Comparison of ENCODE assay signal across 28 cellular contexts in genomic region chr2:163652741-163653140, GRCh38.
"Had no signal": no experiment of that assay in that cellular context is flagged by ENCODE, and none has a peak within 500 bp of the region (broad histone marks: within the 10 kb centered on the region; RNA-seq: fewer than 3 reads in every experiment).

No MANE protein-coding gene starts in this region.

- H3K4me1 Mint-ChIP-seq: activated CD4-positive, alpha-beta T cell treated with anti-CD3 and anti-CD28 coated beads for 36 hours; activated CD8-positive, alpha-beta memory T cell treated with anti-CD3 and anti-CD28 coated beads, Interleukin-2, amount 10 ng/mL, durations not matched to agents 7 days and 5 days; naive thymus-derived CD4-positive, alpha-beta T cell had no signal

- H3K4me1 ChIP-seq: pancreas, prostate gland, uterus had no signal

- H3K79me2 ChIP-seq: hepatocyte had no signal

- ATAC-seq: activated CD4-positive, alpha-beta T cell treated with anti-CD3 and anti-CD28 coated beads for 36 hours; activated CD8-positive, alpha-beta memory T cell treated with anti-CD3 and anti-CD28 coated beads, Interleukin-2, amount 10 ng/mL, durations not matched to agents 7 days and 5 days; activated CD8-positive, alpha-beta T cell treated with anti-CD3 and anti-CD28 coated beads, Interleukin-2, amount 10 ng/mL, durations not matched to agents 7 days and 5 days; activated naive CD4-positive, alpha-beta T cell treated with anti-CD3 and anti-CD28 coated beads, Interleukin-2, amount 50 U/mL, for 72 hours; activated T-cell treated with anti-CD3 and anti-CD28 coated beads, Interleukin-2, amount 50 U/mL, for 72 hours; gastroesophageal sphincter; naive thymus-derived CD4-positive, alpha-beta T cell; pancreas; sciatic nerve had no signal

- H3K9me3 Mint-ChIP-seq: stimulated activated naive CD8-positive, alpha-beta T cell treated with anti-CD3 and anti-CD28 coated beads, Interleukin-15, Interleukin-2, amounts not matched to agents 100 ng/mL and 50 ng/mL, for 24 hours; T-helper 2 cell treated with Interferon-gamma antibody and Interleukin-4, amounts not matched to agents 5 μg/mL and 100 μg/mL, for 36 hours; type B pancreatic cell had no signal

- H3K4me3 ChIP-seq: gastroesophageal sphincter, hepatocyte, left ventricle myocardium inferior, pancreas, prostate gland, skin epidermis, uterus had no signal

- H3K4me3 Mint-ChIP-seq: activated CD4-positive, alpha-beta T cell treated with anti-CD3 and anti-CD28 coated beads for 36 hours; activated CD8-positive, alpha-beta memory T cell treated with anti-CD3 and anti-CD28 coated beads, Interleukin-2, amount 10 ng/mL, durations not matched to agents 7 days and 5 days; activated CD8-positive, alpha-beta T cell treated with anti-CD3 and anti-CD28 coated beads, Interleukin-2, amount 10 ng/mL, durations not matched to agents 7 days and 5 days; activated T-cell treated with anti-CD3 and anti-CD28 coated beads, Interleukin-2, amount 50 U/mL, for 72 hours; naive thymus-derived CD4-positive, alpha-beta T cell; stimulated activated naive CD8-positive, alpha-beta T cell treated with anti-CD3 and anti-CD28 coated beads, Interleukin-15, Interleukin-2, amounts not matched to agents 100 ng/mL and 50 ng/mL, for 24 hours; T-helper 2 cell treated with Interferon-gamma antibody and Interleukin-4, amounts not matched to agents 5 μg/mL and 100 μg/mL, for 36 hours; type B pancreatic cell had no signal

- H3K27ac ChIP-seq: gastroesophageal sphincter, hepatocyte, left ventricle myocardium inferior, pancreas, prostate gland, skin epidermis, uterus had no signal

- H3K36me3 ChIP-seq: gastroesophageal sphincter, left ventricle myocardium inferior, pancreas, prostate gland, uterus had no signal

- FAIRE-seq: colon, pancreas had no signal

- H3K27ac Mint-ChIP-seq: activated CD4-positive, alpha-beta T cell treated with anti-CD3 and anti-CD28 coated beads for 36 hours; activated CD8-positive, alpha-beta memory T cell treated with anti-CD3 and anti-CD28 coated beads, Interleukin-2, amount 10 ng/mL, durations not matched to agents 7 days and 5 days; activated CD8-positive, alpha-beta T cell treated with anti-CD3 and anti-CD28 coated beads, Interleukin-2, amount 10 ng/mL, durations not matched to agents 7 days and 5 days; activated naive CD4-positive, alpha-beta T cell treated with anti-CD3 and anti-CD28 coated beads, Interleukin-2, amount 50 U/mL, for 72 hours; activated T-cell treated with anti-CD3 and anti-CD28 coated beads, Interleukin-2, amount 50 U/mL, for 72 hours; naive thymus-derived CD4-positive, alpha-beta T cell; stimulated activated naive CD8-positive, alpha-beta T cell treated with anti-CD3 and anti-CD28 coated beads, Interleukin-15, Interleukin-2, amounts not matched to agents 100 ng/mL and 50 ng/mL, for 24 hours; T-helper 2 cell treated with Interferon-gamma antibody and Interleukin-4, amounts not matched to agents 5 μg/mL and 100 μg/mL, for 36 hours; type B pancreatic cell had no signal

- H3K27me3 ChIP-seq: gastroesophageal sphincter, hepatocyte, pancreas, uterus had no signal

- H3K4me2 ChIP-seq: hepatocyte had no signal

- H2AFZ ChIP-seq: hepatocyte had no signal

- H3K36me3 Mint-ChIP-seq: activated CD8-positive, alpha-beta memory T cell treated with anti-CD3 and anti-CD28 coated beads, Interleukin-2, amount 10 ng/mL, durations not matched to agents 7 days and 5 days; activated naive CD4-positive, alpha-beta T cell treated with anti-CD3 and anti-CD28 coated beads, Interleukin-2, amount 50 U/mL, for 72 hours; naive thymus-derived CD4-positive, alpha-beta T cell had no signal

- DNase-seq: activated CD4-positive, alpha-beta T cell treated with anti-CD3 and anti-CD28 coated beads for 36 hours; activated CD4-positive, CD25-positive, alpha-beta regulatory T cell; activated CD8-positive, alpha-beta memory T cell treated with anti-CD3 and anti-CD28 coated beads, Interleukin-2, amount 10 ng/mL, durations not matched to agents 7 days and 5 days; activated CD8-positive, alpha-beta T cell treated with anti-CD3 and anti-CD28 coated beads, Interleukin-2, amount 10 ng/mL, durations not matched to agents 7 days and 5 days; activated naive CD4-positive, alpha-beta T cell; activated T-cell treated with anti-CD3 and anti-CD28 coated beads, Interleukin-2, amount 50 U/mL, for 72 hours; effector CD8-positive, alpha-beta T cell; erythroblast; islet precursor cell; left ventricle myocardium inferior; midbrain; naive thymus-derived CD4-positive, alpha-beta T cell; pancreas; retina; stimulated activated CD4-positive, alpha-beta T cell treated with anti-CD3 and anti-CD28 coated beads, Interleukin-12 subunit alpha, Interleukin-12 subunit beta, amount 100 ng/mL, for 4 hours; stimulated activated CD4-positive, alpha-beta T cell treated with anti-CD3 and anti-CD28 coated beads, Interleukin-4, amount 100 ng/mL, for 1 hour; substantia nigra; uterus had no signal

- H3K27me3 Mint-ChIP-seq: activated CD4-positive, alpha-beta T cell treated with anti-CD3 and anti-CD28 coated beads for 36 hours; activated CD8-positive, alpha-beta memory T cell treated with anti-CD3 and anti-CD28 coated beads, Interleukin-2, amount 10 ng/mL, durations not matched to agents 7 days and 5 days; naive thymus-derived CD4-positive, alpha-beta T cell; stimulated activated naive CD8-positive, alpha-beta T cell treated with anti-CD3 and anti-CD28 coated beads, Interleukin-15, Interleukin-2, amounts not matched to agents 100 ng/mL and 50 ng/mL, for 24 hours; type B pancreatic cell had no signal
